1 cellular context compared by ENCODE assay signal in the genomic region with DNA sequence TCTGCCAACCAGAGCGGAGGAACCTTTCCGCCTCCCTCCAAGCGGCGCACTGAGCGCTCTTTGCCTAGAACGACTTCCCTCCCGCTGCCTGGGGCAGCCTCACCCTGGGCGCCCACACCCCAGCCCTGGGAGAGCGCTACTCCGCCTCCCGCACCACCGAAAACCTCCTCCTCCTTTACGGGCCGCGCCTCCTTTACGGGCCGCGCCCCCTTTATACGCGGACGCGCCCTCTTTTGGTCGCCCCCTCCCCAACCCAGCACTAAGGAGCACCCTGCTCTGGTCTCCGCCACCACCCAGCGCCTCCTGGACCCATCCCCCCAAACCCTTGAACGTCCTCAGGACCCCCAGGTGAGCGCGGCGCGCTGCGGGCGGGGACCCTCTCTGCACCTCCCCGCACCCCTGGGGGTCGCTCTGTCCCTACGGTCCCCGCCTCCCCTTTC.
TF ChIP-seq lines count a peak whose summit lies in the region.

No MANE protein-coding gene starts in this region.

TF ChIP-seq in HEK293, 187 proteins besides CTCF, POLR2A, EP300 and RAD21 (continued from another document):
- TF ChIP-seq, protein P1, sequence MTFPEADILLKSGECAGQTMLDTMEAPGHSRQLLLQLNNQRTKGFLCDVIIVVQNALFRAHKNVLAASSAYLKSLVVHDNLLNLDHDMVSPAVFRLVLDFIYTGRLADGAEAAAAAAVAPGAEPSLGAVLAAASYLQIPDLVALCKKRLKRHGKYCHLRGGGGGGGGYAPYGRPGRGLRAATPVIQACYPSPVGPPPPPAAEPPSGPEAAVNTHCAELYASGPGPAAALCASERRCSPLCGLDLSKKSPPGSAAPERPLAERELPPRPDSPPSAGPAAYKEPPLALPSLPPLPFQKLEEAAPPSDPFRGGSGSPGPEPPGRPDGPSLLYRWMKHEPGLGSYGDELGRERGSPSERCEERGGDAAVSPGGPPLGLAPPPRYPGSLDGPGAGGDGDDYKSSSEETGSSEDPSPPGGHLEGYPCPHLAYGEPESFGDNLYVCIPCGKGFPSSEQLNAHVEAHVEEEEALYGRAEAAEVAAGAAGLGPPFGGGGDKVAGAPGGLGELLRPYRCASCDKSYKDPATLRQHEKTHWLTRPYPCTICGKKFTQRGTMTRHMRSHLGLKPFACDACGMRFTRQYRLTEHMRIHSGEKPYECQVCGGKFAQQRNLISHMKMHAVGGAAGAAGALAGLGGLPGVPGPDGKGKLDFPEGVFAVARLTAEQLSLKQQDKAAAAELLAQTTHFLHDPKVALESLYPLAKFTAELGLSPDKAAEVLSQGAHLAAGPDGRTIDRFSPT (tag by site-specific recombination; IDR thresholded peaks at IDR 0.05): no peak
- no peak for TF ChIP-seq MZF1 (tag by site-specific recombination; IDR thresholded peaks at IDR 0.05; ENCODE audit: borderline replicate concordance)
